Comparison of ENCODE assay signal across 1 cellular context in the genomic region with DNA sequence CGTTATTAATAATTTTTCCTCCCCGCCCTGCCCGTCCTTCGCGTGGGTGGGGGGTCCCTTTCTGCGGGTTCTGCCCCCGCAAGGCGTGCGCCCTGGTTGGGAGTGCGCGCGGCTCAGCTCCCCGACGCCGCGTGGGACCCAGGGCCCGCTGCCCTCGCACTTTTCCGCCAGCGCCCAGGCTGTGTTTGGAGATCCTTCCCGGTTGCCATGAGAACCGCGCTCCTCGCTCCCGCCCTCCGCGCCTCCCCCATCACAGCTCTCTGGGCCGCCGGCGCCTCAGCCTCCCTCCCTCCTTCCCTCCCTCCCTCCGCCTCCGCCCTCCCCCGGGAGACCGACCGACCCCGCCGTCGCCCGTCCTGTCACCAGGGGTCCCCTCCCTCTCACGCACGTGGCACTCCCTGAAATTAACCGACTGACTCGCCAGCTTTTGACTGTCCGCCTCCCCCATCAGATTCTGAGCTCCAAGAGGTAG.
TF ChIP-seq lines count a peak whose summit lies in the region.

No MANE protein-coding gene starts in this region.

TF ChIP-seq in HCT116, 20 proteins besides CTCF, POLR2A, EP300 and RAD21 (continued from another document):
- TF ChIP-seq, protein P1, sequence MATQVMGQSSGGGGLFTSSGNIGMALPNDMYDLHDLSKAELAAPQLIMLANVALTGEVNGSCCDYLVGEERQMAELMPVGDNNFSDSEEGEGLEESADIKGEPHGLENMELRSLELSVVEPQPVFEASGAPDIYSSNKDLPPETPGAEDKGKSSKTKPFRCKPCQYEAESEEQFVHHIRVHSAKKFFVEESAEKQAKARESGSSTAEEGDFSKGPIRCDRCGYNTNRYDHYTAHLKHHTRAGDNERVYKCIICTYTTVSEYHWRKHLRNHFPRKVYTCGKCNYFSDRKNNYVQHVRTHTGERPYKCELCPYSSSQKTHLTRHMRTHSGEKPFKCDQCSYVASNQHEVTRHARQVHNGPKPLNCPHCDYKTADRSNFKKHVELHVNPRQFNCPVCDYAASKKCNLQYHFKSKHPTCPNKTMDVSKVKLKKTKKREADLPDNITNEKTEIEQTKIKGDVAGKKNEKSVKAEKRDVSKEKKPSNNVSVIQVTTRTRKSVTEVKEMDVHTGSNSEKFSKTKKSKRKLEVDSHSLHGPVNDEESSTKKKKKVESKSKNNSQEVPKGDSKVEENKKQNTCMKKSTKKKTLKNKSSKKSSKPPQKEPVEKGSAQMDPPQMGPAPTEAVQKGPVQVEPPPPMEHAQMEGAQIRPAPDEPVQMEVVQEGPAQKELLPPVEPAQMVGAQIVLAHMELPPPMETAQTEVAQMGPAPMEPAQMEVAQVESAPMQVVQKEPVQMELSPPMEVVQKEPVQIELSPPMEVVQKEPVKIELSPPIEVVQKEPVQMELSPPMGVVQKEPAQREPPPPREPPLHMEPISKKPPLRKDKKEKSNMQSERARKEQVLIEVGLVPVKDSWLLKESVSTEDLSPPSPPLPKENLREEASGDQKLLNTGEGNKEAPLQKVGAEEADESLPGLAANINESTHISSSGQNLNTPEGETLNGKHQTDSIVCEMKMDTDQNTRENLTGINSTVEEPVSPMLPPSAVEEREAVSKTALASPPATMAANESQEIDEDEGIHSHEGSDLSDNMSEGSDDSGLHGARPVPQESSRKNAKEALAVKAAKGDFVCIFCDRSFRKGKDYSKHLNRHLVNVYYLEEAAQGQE (IDR thresholded peaks at IDR 0.05; ENCODE audit: low read depth) = no peak
- TF ChIP-seq, protein P2, sequence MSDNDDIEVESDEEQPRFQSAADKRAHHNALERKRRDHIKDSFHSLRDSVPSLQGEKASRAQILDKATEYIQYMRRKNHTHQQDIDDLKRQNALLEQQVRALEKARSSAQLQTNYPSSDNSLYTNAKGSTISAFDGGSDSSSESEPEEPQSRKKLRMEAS (IDR thresholded peaks at IDR 0.05) = peak; percentile 60; the same call in 1 of the 2 replicates
- TF ChIP-seq ZNF274 (IDR thresholded peaks at IDR 0.05; ENCODE audit: low read depth, low read length) (no peak), SIN3A (IDR thresholded peaks at IDR 0.05; ENCODE audit: low read depth) (no peak), EZH2 (IDR thresholded peaks at IDR 0.05) (no peak), ZFX (IDR thresholded peaks at IDR 0.05) (no peak), JUND (IDR thresholded peaks at IDR 0.05) (no peak), SRF (IDR thresholded peaks at IDR 0.05; ENCODE audit: low read depth) (no peak), CEBPB (IDR thresholded peaks at IDR 0.05; ENCODE audit: low read depth) (no peak), EGR1 (IDR thresholded peaks at IDR 0.05; ENCODE audit: low read depth) (peak; percentile 79), SP1 (IDR thresholded peaks at IDR 0.05; ENCODE audit: low read depth) (0 out of 2 replicates have a peak, but pooled peaks have one; percentile 13), CBX3 (IDR thresholded peaks at IDR 0.05; ENCODE audit: low read depth) (no peak), FOSL1 (IDR thresholded peaks at IDR 0.05; ENCODE audit: low read depth) (no peak), YY1 (IDR thresholded peaks at IDR 0.05; ENCODE audit: extremely low read depth, insufficient replicate concordance, low read depth, low read length) (no peak), ELF1 (IDR thresholded peaks at IDR 0.05; ENCODE audit: borderline replicate concordance, low read depth) (no peak), EZH2phosphoT487 (IDR thresholded peaks at IDR 0.05; ENCODE audit: borderline replicate concordance) (no peak)
